26 cellular contexts compared by ENCODE assay signal in genomic region chr3:9113040-9113439, GRCh38.
DNase-seq lines count a peak whose midpoint lies in the region; ATAC-seq, FAIRE-seq and TF ChIP-seq lines count a peak whose summit lies in the region.
"Had no signal": no experiment of that assay in that cellular context is flagged by ENCODE, and none has a peak within 500 bp of the region (broad histone marks: within the 10 kb centered on the region; RNA-seq: fewer than 3 reads in every experiment).

No MANE protein-coding gene starts in this region.

- H3K9me3 ChIP-seq in HEK293 (ENCODE audit: control insufficient read depth, insufficient read depth, low read depth, low read length) (no peaks in the 10 kb centered on the region), testis (no peaks in the 10 kb centered on the region), suprapubic skin (no peaks in the 10 kb centered on the region)
- H3K9me3 ChIP-seq: BE2C had no signal

- H3K4me1 Mint-ChIP-seq in stimulated activated memory B cell treated with anti-CD40 and anti-IgM and Interleukin-4, amounts not matched to agents 10 μg/mL and 1 μg/mL and 100 μg/mL, for 72 hours, result peaks cover 7% of the 10 kb centered on the region
- H3K4me1 Mint-ChIP-seq: CD8-positive, alpha-beta memory T cell had no signal

- peak; percentile 28 for ATAC-seq in stimulated activated memory B cell treated with anti-CD40 and anti-IgM and Interleukin-4, amounts not matched to agents 10 μg/mL and 1 μg/mL and 100 μg/mL, for 72 hours
- no peak for ATAC-seq in HG02870 (IDR thresholded peaks at IDR 0.05; ENCODE audit: unreplicated experiment)

- POLR2A ChIA-PET in HEK293 (lab: Yijun Ruan, JAX), result no interaction called here

- H3K4me3 Mint-ChIP-seq in stimulated activated memory B cell treated with anti-CD40 and anti-IgM and Interleukin-4, amounts not matched to agents 10 μg/mL and 1 μg/mL and 100 μg/mL, for 72 hours, result no peak overlapping the region
- H3K4me3 Mint-ChIP-seq: CD14-positive monocyte; CD4-positive, alpha-beta T cell; CD8-positive, alpha-beta memory T cell had no signal

- no peaks in the 10 kb centered on the region for H3K36me3 Mint-ChIP-seq in stimulated activated memory B cell treated with anti-CD40 and anti-IgM and Interleukin-4, amounts not matched to agents 10 μg/mL and 1 μg/mL and 100 μg/mL, for 72 hours
- H3K36me3 Mint-ChIP-seq: CD14-positive monocyte had no signal

- no peaks in the 10 kb centered on the region for H3K9me3 Mint-ChIP-seq in stimulated activated memory B cell treated with anti-CD40 and anti-IgM and Interleukin-4, amounts not matched to agents 10 μg/mL and 1 μg/mL and 100 μg/mL, for 72 hours

- CTCF ChIA-PET in HEK293 (lab: Yijun Ruan, JAX), result no interaction called here

- H3K27ac Mint-ChIP-seq in stimulated activated memory B cell treated with anti-CD40 and anti-IgM and Interleukin-4, amounts not matched to agents 10 μg/mL and 1 μg/mL and 100 μg/mL, for 72 hours, result no peak overlapping the region
- H3K27ac Mint-ChIP-seq: CD4-positive, alpha-beta T cell; CD8-positive, alpha-beta memory T cell had no signal

- H3K4me3 ChIP-seq in HEK293 (ENCODE audit: low read depth, low read length), result no peak overlapping the region
- H3K4me3 ChIP-seq in bronchial epithelial cell (ENCODE audit: low read depth, low read length), result no peak overlapping the region
- no peak overlapping the region for H3K4me3 ChIP-seq in epithelial cell of esophagus (ENCODE audit: low read length)
- H3K4me3 ChIP-seq in testis, result no peak overlapping the region
- no peak overlapping the region for H3K4me3 ChIP-seq in suprapubic skin
- H3K4me3 ChIP-seq: BLaER1 treated with 17β-estradiol and CSF1 and Interleukin-3, amounts not matched to agents 10 nM and 100 nM had no signal

- no peaks in the 10 kb centered on the region for H3K4me1 ChIP-seq in HEK293 (ENCODE audit: control insufficient read depth, insufficient read depth, low read length)
- H3K4me1 ChIP-seq in testis, result no peaks in the 10 kb centered on the region
- peaks cover 16% of the 10 kb centered on the region for H3K4me1 ChIP-seq in suprapubic skin
- H3K4me1 ChIP-seq: BE2C had no signal

- peaks cover 21% of the 10 kb centered on the region for H3K27me3 Mint-ChIP-seq in stimulated activated memory B cell treated with anti-CD40 and anti-IgM and Interleukin-4, amounts not matched to agents 10 μg/mL and 1 μg/mL and 100 μg/mL, for 72 hours
- H3K27me3 Mint-ChIP-seq: CD4-positive, alpha-beta T cell had no signal

- intact Hi-C loops in testis (cut with DNase I; ENCODE audit: low total_unique reads), result no loop called here

- no peak for TF ChIP-seq EP300 in suprapubic skin (IDR thresholded peaks at IDR 0.05)

- 94 to 97% methylated on average over 4 of the region's 4 CpGs for WGBS in testis, 2 donors
- 96% methylated on average over 4 of the region's 4 CpGs for WGBS in suprapubic skin

- no peak for TF ChIP-seq POLR2A in testis (IDR thresholded peaks at IDR 0.05)
- TF ChIP-seq POLR2A in suprapubic skin (IDR thresholded peaks at IDR 0.05), result no peak

- DNase-seq in bronchial epithelial cell (ENCODE audit: low read depth), result no peak
- DNase-seq in epithelial cell of esophagus (ENCODE audit: low read depth), result peak; percentile 17
- DNase-seq in testis, result no peak
- DNase-seq in suprapubic skin (ENCODE audit: low spot score in 2 of 2), result no peak
- DNase-seq in activated CD4-positive, CD25-positive, alpha-beta regulatory T cell (lab: John Stamatoyannopoulos, UW), result no peak
- DNase-seq: AML-193; BE2C; CD4-positive, alpha-beta T cell; CD8-positive, alpha-beta memory T cell; DMS 273 treated with DMSO at 0.1 percent for 48 hours; DMS79; EL; GF-D8; GOT3; H7; HCEC 1CT had no signal

- FAIRE-seq in bronchial epithelial cell (lab: Jason Lieb, UNC), result peak; percentile 43
- FAIRE-seq: A204.1, D721Med, GM12891, GM18507 had no signal

- no peaks in the 10 kb centered on the region for H3K27me3 ChIP-seq in bronchial epithelial cell (ENCODE audit: control insufficient read depth, insufficient read depth, low read length)
- no peaks in the 10 kb centered on the region for H3K27me3 ChIP-seq in testis
- H3K27me3 ChIP-seq in suprapubic skin, result no peaks in the 10 kb centered on the region
- H3K27me3 ChIP-seq: BE2C; BLaER1 treated with 17β-estradiol and CSF1 and Interleukin-3, amounts not matched to agents 10 nM and 100 nM had no signal

- no peak overlapping the region for H3K27ac ChIP-seq in HEK293 (ENCODE audit: extremely low read depth, low read depth, low read length)
- H3K27ac ChIP-seq in testis, result no peak overlapping the region
- no peak overlapping the region for H3K27ac ChIP-seq in suprapubic skin
- H3K27ac ChIP-seq: 22Rv1; BLaER1 treated with 17β-estradiol and CSF1 and Interleukin-3, amounts not matched to agents 10 nM and 100 nM had no signal

- TF ChIP-seq CTCF in HEK293 (tag by site-specific recombination; IDR thresholded peaks at IDR 0.05), result no peak
- no peak for TF ChIP-seq CTCF in bronchial epithelial cell (IDR thresholded peaks at IDR 0.05; ENCODE audit: insufficient read depth, low read length, severe bottlenecking)
- TF ChIP-seq CTCF in epithelial cell of esophagus (IDR thresholded peaks at IDR 0.05; ENCODE audit: insufficient read depth, low read depth, low read length, missing control alignments), result no peak
- no peak for TF ChIP-seq CTCF in testis (IDR thresholded peaks at IDR 0.05)
- no peak for TF ChIP-seq CTCF in suprapubic skin (IDR thresholded peaks at IDR 0.05)

- H3K36me3 ChIP-seq in HEK293 (ENCODE audit: control insufficient read depth in 2 of 2, insufficient read depth in 1 of 2, low read length in 2 of 2), result no peaks in the 10 kb centered on the region
- peaks cover 10% of the 10 kb centered on the region for H3K36me3 ChIP-seq in bronchial epithelial cell (ENCODE audit: control insufficient read depth, insufficient read depth, low read length)
- no peaks in the 10 kb centered on the region for H3K36me3 ChIP-seq in testis (ENCODE audit: low read depth, missing control alignments)
- H3K36me3 ChIP-seq in suprapubic skin, result no peaks in the 10 kb centered on the region
- H3K36me3 ChIP-seq: BE2C; BLaER1 treated with 17β-estradiol and CSF1 and Interleukin-3, amounts not matched to agents 10 nM and 100 nM had no signal

TF ChIP-seq in HEK293, 187 proteins besides CTCF, POLR2A, EP300 and RAD21:
- TF ChIP-seq PBX3 (CRISPR knock-in tag; IDR thresholded peaks at IDR 0.05) (no peak), ZNF548 (tag by site-specific recombination; IDR thresholded peaks at IDR 0.05) (peak; percentile 91)
